In the genomic region with DNA sequence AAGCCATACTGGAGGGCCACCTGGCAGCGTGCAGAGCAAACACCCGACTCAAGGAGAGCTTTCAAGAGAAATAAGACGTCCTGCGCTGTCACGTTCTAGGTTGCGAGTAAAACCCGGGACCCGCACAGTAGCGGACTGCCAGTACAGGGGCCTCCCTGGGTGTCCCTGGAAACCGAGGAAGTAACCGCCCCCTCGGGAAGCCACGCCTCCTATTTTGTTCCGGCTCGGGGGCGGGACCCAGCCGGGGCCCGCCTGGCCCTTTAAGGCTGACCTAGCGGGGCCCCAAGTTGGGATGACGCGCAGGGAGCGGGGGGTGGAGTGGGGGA, we compare ENCODE assay signal across 8 cellular contexts. TPM values are rescaled to one million over a fixed set of nuclear protein-coding genes. Genes with fewer than 3 reads are reported as not detected.
A peak's percentile ranks its signal among the peaks of the same experiment; 100 is the strongest.
DNase-seq lines count a peak whose midpoint lies in the region; ATAC-seq, FAIRE-seq and TF ChIP-seq lines count a peak whose summit lies in the region.

No MANE protein-coding gene starts in this region.

- H3K27ac ChIP-seq in osteoblast (ENCODE audit: low read depth, low read length) = peak overlapping the region; percentile 42
- H3K27ac ChIP-seq in thoracic aorta = peak overlapping the region; percentile 60 to 78

- peak; percentile 91 for FAIRE-seq in G401.6 (lab: Jason Lieb, UNC)

- peaks cover 30% of the 10 kb centered on the region for H3K4me1 ChIP-seq in osteoblast (ENCODE audit: insufficient read depth, low read length)
- peaks cover 6 to 48% of the 10 kb centered on the region in 2 donors for H3K4me1 ChIP-seq in thoracic aorta (ENCODE audit: control insufficient read depth in 1 of 2, low read depth in 2 of 2)

- H4K20me1 ChIP-seq in osteoblast (ENCODE audit: insufficient read depth, low read length) = no peaks in the 10 kb centered on the region

- H3K36me3 Mint-ChIP-seq in activated naive CD4-positive, alpha-beta T cell treated with anti-CD3 and anti-CD28 coated beads for 36 hours (ENCODE audit: low read depth) = peaks cover 44% of the 10 kb centered on the region

- H3K27me3 ChIP-seq in H7 (ENCODE audit: control insufficient read depth, insufficient read depth, low read length) (peaks cover 16% of the 10 kb centered on the region), MG63 (no peaks in the 10 kb centered on the region), osteoblast (ENCODE audit: insufficient read depth, low read length) (no peaks in the 10 kb centered on the region), thoracic aorta (replicated peaks; ENCODE audit: insufficient read depth) (no peaks in the 10 kb centered on the region)

- peaks cover 55% of the 10 kb centered on the region for H3K4me1 Mint-ChIP-seq in activated naive CD4-positive, alpha-beta T cell treated with anti-CD3 and anti-CD28 coated beads for 36 hours (ENCODE audit: low read depth)

- peak overlapping the region; percentile 86 for H3K27ac Mint-ChIP-seq in activated naive CD4-positive, alpha-beta T cell treated with anti-CD3 and anti-CD28 coated beads for 36 hours

- peaks cover 37% of the 10 kb centered on the region for H3K79me2 ChIP-seq in osteoblast (ENCODE audit: insufficient read depth, low read length)

- no peaks in the 10 kb centered on the region for H3K27me3 Mint-ChIP-seq in activated naive CD4-positive, alpha-beta T cell treated with anti-CD3 and anti-CD28 coated beads for 36 hours (ENCODE audit: low read depth)

- CTCF ChIA-PET in activated naive CD4-positive, alpha-beta T cell treated with anti-CD3 and anti-CD28 coated beads for 36 hours (lab: Charles Lee) = interaction anchor here (0.7 to 13.4 kb wide), 30 partner anchors 8 to 773 kb away, joined by 3 to 376 read pairs (median 6); a partner anchor contains a TSS

- H3K4me3 ChIP-seq in H7 (ENCODE audit: insufficient read depth, low read depth, low read length) (peak overlapping the region; percentile 75), MG63 (peak overlapping the region; percentile 72), osteoblast (ENCODE audit: insufficient read depth, low read length) (peak overlapping the region; percentile 91), thoracic aorta (peak overlapping the region; percentile 90)

- peak overlapping the region; percentile 77 for H3K4me3 Mint-ChIP-seq in activated naive CD4-positive, alpha-beta T cell treated with anti-CD3 and anti-CD28 coated beads for 36 hours

- H2AFZ ChIP-seq in osteoblast (ENCODE audit: low read length) = peak overlapping the region; percentile 99

- peak; percentile 84 for ATAC-seq in thoracic aorta (ENCODE audit: insufficient number of reproducible peaks, low FRiP score, low read depth)

- H3K9me3 ChIP-seq in MG63 (no peaks in the 10 kb centered on the region), osteoblast (ENCODE audit: low read depth, low read length) (no peaks in the 10 kb centered on the region), thoracic aorta (no peaks in the 10 kb centered on the region)

- H3K36me3 ChIP-seq in H7 (replicated peaks; ENCODE audit: control insufficient read depth, insufficient read depth, low read length) = no peaks in the 10 kb centered on the region; the same call in 1 of the 2 replicates
- H3K36me3 ChIP-seq in MG63 = no peaks in the 10 kb centered on the region
- peaks cover 2% of the 10 kb centered on the region for H3K36me3 ChIP-seq in osteoblast (ENCODE audit: insufficient read depth, low read length)
- H3K36me3 ChIP-seq in thoracic aorta = no peaks in the 10 kb centered on the region

- H3K4me2 ChIP-seq in osteoblast (ENCODE audit: insufficient read depth, low read length) = peak overlapping the region; percentile 99

- DNase-seq in H7 = peak; percentile 99
- peak; percentile 76 for DNase-seq in MG63
- DNase-seq in SK-MEL-5 (ENCODE audit: low read depth, low spot score) = peak; percentile 89
- peak; percentile 98 for DNase-seq in activated naive CD4-positive, alpha-beta T cell treated with anti-CD3 and anti-CD28 coated beads for 36 hours
- peak; percentile 90 for DNase-seq in globus pallidus (ENCODE audit: low spot score)
- DNase-seq in osteoblast (ENCODE audit: insufficient read length, low spot score, missing footprints) = peak; percentile 99
- peak; percentile 53 for DNase-seq in thoracic aorta (ENCODE audit: low spot score)

- no peaks in the 10 kb centered on the region for H3K9me3 Mint-ChIP-seq in activated naive CD4-positive, alpha-beta T cell treated with anti-CD3 and anti-CD28 coated beads for 36 hours

- intact Hi-C loops in activated naive CD4-positive, alpha-beta T cell treated with anti-CD3 and anti-CD28 coated beads for 36 hours (cut with micrococcal nuclease) = loop anchor here (1.0 to 10.0 kb wide), 11 partner anchors 8 to 1658 kb away; a partner anchor contains a TSS

- no peak for TF ChIP-seq CTCF in osteoblast (IDR thresholded peaks at IDR 0.05; ENCODE audit: extremely low read depth, low read depth, low read length)
- TF ChIP-seq CTCF in thoracic aorta (IDR thresholded peaks at IDR 0.05) = no peak

- in situ Hi-C loops in SK-MEL-5 (cut with HindIII; ENCODE audit: low pct_unique_long_range_greater_than_20kb, low sequenced_read_pairs) = no loop called here

RNA-seq across cellular contexts. Expression of a gene that starts 0.2 kb away (rescaled TPM):
- total RNA-seq in H7 (2014; rRNA removed; shearing (Covaris generic)) = 72.5 and 73.1 TPM in 2 replicates
- total RNA-seq in MG63 (2014; rRNA removed; shearing (Covaris generic); ENCODE audit: low replicate concordance) = 23.7 and 33.4 TPM in 2 replicates
- 64.8 and 66.5 TPM in 2 replicates for total RNA-seq in SK-MEL-5 (2014; rRNA removed; shearing (Covaris generic))
- 66.5 and 75.2 TPM in 2 replicates for polyA plus RNA-seq in SK-MEL-5 (2015; cell fraction: cytosol; rRNA removed)
- polyA plus RNA-seq in SK-MEL-5 (2015; cell fraction: nucleus; rRNA removed) = 21.9 and 26.9 TPM in 2 replicates
- 100 to 1,000 TPM; 105 to 106 TPM for total RNA-seq in activated naive CD4-positive, alpha-beta T cell treated with anti-CD3 and anti-CD28 coated beads for 36 hours
- total RNA-seq in osteoblast (56.5 and 66.6 TPM in 2 replicates), thoracic aorta (10 to 100 TPM; 20.6 to 31.1 TPM)

RNA-seq across cellular contexts. Expression of a gene that starts 5.2 kb away (rescaled TPM):
- 0.96 and 1.6 TPM in 2 replicates for total RNA-seq in H7 (2014; rRNA removed; shearing (Covaris generic))
- 0.20 TPM in 1 of 2 replicates, not detected in the other for total RNA-seq in MG63 (2014; rRNA removed; shearing (Covaris generic); ENCODE audit: low replicate concordance)
- total RNA-seq in SK-MEL-5 (2014; rRNA removed; shearing (Covaris generic)) = 0.16 and 0.32 TPM in 2 replicates
- 1.8 and 2.3 TPM in 2 replicates for polyA plus RNA-seq in SK-MEL-5 (2015; cell fraction: cytosol; rRNA removed)
- polyA plus RNA-seq in SK-MEL-5 (2015; cell fraction: nucleus; rRNA removed) = 1.9 and 2.1 TPM in 2 replicates
- 100 to 1,000 TPM; 136 to 138 TPM for total RNA-seq in activated naive CD4-positive, alpha-beta T cell treated with anti-CD3 and anti-CD28 coated beads for 36 hours
- 1.1 and 1.2 TPM in 2 replicates for total RNA-seq in osteoblast
- total RNA-seq in thoracic aorta = 10 to 100 TPM in 1 of 2 donors, 1 to 10 TPM in 1; 4.1 to 13.3 TPM

RNA-seq across cellular contexts. Expression of a gene that starts 47.4 kb away (rescaled TPM):
- total RNA-seq in H7 (2014; rRNA removed; shearing (Covaris generic)) = 15.5 and 19.0 TPM in 2 replicates
- 4.3 and 23.3 TPM in 2 replicates for total RNA-seq in MG63 (2014; rRNA removed; shearing (Covaris generic); ENCODE audit: low replicate concordance)
- total RNA-seq in SK-MEL-5 (2014; rRNA removed; shearing (Covaris generic)) = 17.7 and 18.3 TPM in 2 replicates
- polyA plus RNA-seq in SK-MEL-5 (2015; cell fraction: cytosol; rRNA removed) = 21.4 and 23.1 TPM in 2 replicates
- 80.6 and 85.4 TPM in 2 replicates for polyA plus RNA-seq in SK-MEL-5 (2015; cell fraction: nucleus; rRNA removed)
- total RNA-seq in activated naive CD4-positive, alpha-beta T cell treated with anti-CD3 and anti-CD28 coated beads for 36 hours = 10 to 100 TPM; 27.0 to 30.4 TPM
- total RNA-seq in osteoblast (8.5 and 8.7 TPM in 2 replicates), thoracic aorta (10 to 100 TPM in 1 of 2 donors, 1 to 10 TPM in 1; 5.4 to 12.7 TPM)

RNA-seq across cellular contexts. Expression of a gene that starts 49.2 kb away (rescaled TPM):
- total RNA-seq in H7 (2014; rRNA removed; shearing (Covaris generic)) = 12.5 and 19.3 TPM in 2 replicates
- total RNA-seq in MG63 (2014; rRNA removed; shearing (Covaris generic); ENCODE audit: low replicate concordance) = 5.0 and 20.1 TPM in 2 replicates
- total RNA-seq in SK-MEL-5 (2014; rRNA removed; shearing (Covaris generic)) = 4.0 and 4.2 TPM in 2 replicates
- 2.9 and 4.9 TPM in 2 replicates for polyA plus RNA-seq in SK-MEL-5 (2015; cell fraction: cytosol; rRNA removed)
- 9.1 and 17.7 TPM in 2 replicates for polyA plus RNA-seq in SK-MEL-5 (2015; cell fraction: nucleus; rRNA removed)
- 1 to 10 TPM; 3.1 to 3.8 TPM for total RNA-seq in activated naive CD4-positive, alpha-beta T cell treated with anti-CD3 and anti-CD28 coated beads for 36 hours
- 17.7 and 18.8 TPM in 2 replicates for total RNA-seq in osteoblast
- 10 to 100 TPM in 1 of 2 donors, 1 to 10 TPM in 1; 7.8 to 19.0 TPM for total RNA-seq in thoracic aorta

RNA-seq across cellular contexts. Expression of a gene that starts 58.0 kb away (rescaled TPM):
- 2.0 and 3.2 TPM in 2 replicates for total RNA-seq in H7 (2014; rRNA removed; shearing (Covaris generic))
- total RNA-seq in MG63 (2014; rRNA removed; shearing (Covaris generic); ENCODE audit: low replicate concordance) = 0.26 TPM in 1 of 2 replicates, not detected in the other
- 0.11 and 0.26 TPM in 2 replicates for total RNA-seq in SK-MEL-5 (2014; rRNA removed; shearing (Covaris generic))
- 0.54 and 0.57 TPM in 2 replicates for polyA plus RNA-seq in SK-MEL-5 (2015; cell fraction: cytosol; rRNA removed)
- 3.2 and 3.6 TPM in 2 replicates for polyA plus RNA-seq in SK-MEL-5 (2015; cell fraction: nucleus; rRNA removed)
- 1 to 10 TPM; 1.6 to 1.7 TPM for total RNA-seq in activated naive CD4-positive, alpha-beta T cell treated with anti-CD3 and anti-CD28 coated beads for 36 hours
- 0.29 and 0.36 TPM in 2 replicates for total RNA-seq in osteoblast
- under 1 TPM; 0.14 to 0.71 TPM for total RNA-seq in thoracic aorta

Comparison
In these comparisons a context has a peak if more than half of its experiments do, and no peak if none do; other contexts are left out.
1. Peak in every context shown above with its lines: DNase-seq, ATAC-seq, H3K4me3 ChIP-seq and H3K27ac ChIP-seq.
2. RNA of a gene that starts 5.2 kb away (total RNA-seq): 136 to 138 TPM in activated naive CD4-positive, alpha-beta T cell treated with anti-CD3 and anti-CD28 coated beads for 36 hours; 4.1 to 13.3 TPM in thoracic aorta, 0.96 to 1.6 TPM in H7, 1.1 to 1.2 TPM in osteoblast, 0.20 TPM in MG63 and 0.16 to 0.32 TPM in SK-MEL-5; every median in the first group is over 4 times any median in the second.